ENCODE assay signal across 8 cellular contexts in genomic region chr14:77320238-77320935, GRCh38. TPM values are rescaled to one million over a fixed set of nuclear protein-coding genes. Genes with fewer than 3 reads are reported as not detected.
DNase-seq lines count a peak whose midpoint lies in the region; ATAC-seq and TF ChIP-seq lines count a peak whose summit lies in the region.

POMT2 (minus strand) TSS chr14:77320883; CDS start chr14:77320681, 202 bp downstream.

- H3K27ac ChIP-seq in HL-60 (replicated peaks) = peak within 1 kb of the TSS; percentile 98
- peak within 1 kb of the TSS; percentile 88 for H3K27ac ChIP-seq in effector memory CD4-positive, alpha-beta T cell (ENCODE audit: insufficient read depth, low read length, poor library complexity, severe bottlenecking)

- peak; percentile 64 for ATAC-seq in GM19455 (IDR thresholded peaks at IDR 0.05; ENCODE audit: unreplicated experiment)

- POLR2A ChIA-PET in activated CD8-positive, alpha-beta memory T cell treated with anti-CD3 and anti-CD28 coated beads for 36 hours (lab: Charles Lee) = interaction anchor here (0.6 to 2.3 kb wide), 3 partner anchors 17 to 57 kb away, joined by 3 to 12 read pairs (median 10); partner anchors contain the start of genes SAMD15 and TMED8

- no peaks in the 10 kb centered on the region for H3K9me3 ChIP-seq in effector memory CD4-positive, alpha-beta T cell (ENCODE audit: control insufficient read depth, low read length)

- H3K4me3 ChIP-seq in HL-60 (replicated peaks; ENCODE audit: insufficient read depth, low read length) = peak within 1 kb of the TSS; percentile 86
- H3K4me3 ChIP-seq in effector memory CD4-positive, alpha-beta T cell (ENCODE audit: insufficient read depth, low read depth, low read length, poor library complexity, severe bottlenecking) = peak within 1 kb of the TSS; percentile 92

- no peak for TF ChIP-seq CTCF in HL-60 (IDR thresholded peaks at IDR 0.05; ENCODE audit: insufficient read depth, low read length)

- no peaks in the 10 kb centered on the region for H3K27me3 ChIP-seq in HL-60 (ENCODE audit: insufficient read depth, poor library complexity, severe bottlenecking)
- no peaks in the 10 kb centered on the region for H3K27me3 ChIP-seq in effector memory CD4-positive, alpha-beta T cell (replicated peaks; ENCODE audit: control insufficient read depth, insufficient read depth, low read length, poor library complexity, severe bottlenecking)

- CTCF ChIA-PET in activated CD8-positive, alpha-beta memory T cell treated with anti-CD3 and anti-CD28 coated beads for 36 hours (lab: Charles Lee) = interaction anchor here (0.7 to 1.4 kb wide), 6 partner anchors 18 to 226 kb away, joined by 3 to 5 read pairs (median 3); no protein-coding TSS in a partner anchor

- no peaks in the 10 kb centered on the region for H3K36me3 ChIP-seq in effector memory CD4-positive, alpha-beta T cell (ENCODE audit: control insufficient read depth, insufficient read depth, low read length)

- DNase-seq in CMK (ENCODE audit: low read depth) (peak; percentile 60), HL-60 (ENCODE audit: low read depth in 1 of 2, low spot score in 1 of 2) (peak; percentile 51 to 85), NK-92 (lab: John Stamatoyannopoulos, UW; ENCODE audit: unreplicated experiment) (peak; percentile 60), medulla oblongata (ENCODE audit: extremely low spot score) (peak; percentile 95)
- peak; percentile 84 to 91 (median 90) for DNase-seq in effector memory CD4-positive, alpha-beta T cell
- DNase-seq in stimulated activated CD8-positive, alpha-beta memory T cell treated with anti-CD3 and anti-CD28 coated beads, Interleukin-12 subunit alpha, Interleukin-12 subunit beta, amount 100 ng/mL, for 24 hours (ENCODE audit: extremely low read depth) = peak; percentile 80

- no peaks in the 10 kb centered on the region for H3K4me1 ChIP-seq in effector memory CD4-positive, alpha-beta T cell (ENCODE audit: control insufficient read depth, insufficient read depth, low read length, poor library complexity, severe bottlenecking)

RNA-seq across cellular contexts. Expression of gene POMT2, which starts in this region (rescaled TPM):
- total RNA-seq in activated CD8-positive, alpha-beta memory T cell treated with anti-CD3 and anti-CD28 coated beads for 36 hours = 10 to 100 TPM; 23.7 to 26.5 TPM

Comparison
In these comparisons a context has a peak if more than half of its experiments do, and no peak if none do; other contexts are left out.
1. Peak in every context shown above with its lines: DNase-seq, ATAC-seq, H3K4me3 ChIP-seq and H3K27ac ChIP-seq.